ENCODE assay signal across 15 cellular contexts in the genomic region with DNA sequence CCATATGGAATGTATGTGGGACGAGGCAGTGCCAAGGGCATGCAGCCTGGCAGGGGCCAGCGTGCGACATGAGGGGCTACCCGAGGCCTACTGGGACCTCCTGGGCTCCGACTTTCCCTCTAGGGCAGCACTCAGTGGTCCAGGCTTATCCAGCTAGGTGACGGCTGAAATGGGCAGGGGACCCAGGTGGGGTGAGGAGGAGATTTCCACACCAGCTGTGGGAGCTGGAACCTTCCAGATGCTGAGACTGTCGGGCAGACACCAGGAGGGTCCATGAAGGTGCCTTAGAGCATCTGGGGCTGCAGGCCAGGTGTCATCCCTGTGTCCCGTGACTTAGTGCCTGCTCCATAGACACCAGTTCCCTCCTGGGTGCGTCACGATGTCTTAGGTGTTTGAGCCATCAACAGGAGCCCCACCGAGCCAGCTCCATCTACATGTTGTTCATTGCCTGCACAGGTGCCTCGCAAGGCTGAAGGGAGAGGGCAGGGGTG.
"Had no signal": no experiment of that assay in that cellular context is flagged by ENCODE, and none has a peak within 500 bp of the region (broad histone marks: within the 10 kb centered on the region; RNA-seq: fewer than 3 reads in every experiment).

No MANE protein-coding gene starts in this region.

- H3K27me3 ChIP-seq: ascending aorta, breast epithelium, hepatocyte, left lung, suprapubic skin had no signal

- DNase-seq: activated CD4-positive, alpha-beta T cell treated with anti-CD3 and anti-CD28 coated beads, Interleukin-2, amount 50 U/mL, for 1 hour; activated CD8-positive, alpha-beta memory T cell treated with anti-CD3 and anti-CD28 coated beads for 24 hours; activated naive CD4-positive, alpha-beta T cell treated with Interleukin-2 at 50 U/mL for 16 hours; trophoblast cell had no signal

- H3K79me2 ChIP-seq: hepatocyte had no signal

- H3K27me3 Mint-ChIP-seq: naive thymus-derived CD8-positive, alpha-beta T cell; stimulated activated naive CD8-positive, alpha-beta T cell treated with anti-CD3 and anti-CD28 coated beads, Interleukin-15, Interleukin-2, amounts not matched to agents 100 ng/mL and 50 ng/mL, for 24 hours had no signal

- ATAC-seq: activated CD4-positive, CD25-positive, alpha-beta regulatory T cell treated with anti-CD3 and anti-CD28 coated beads, Interleukin-2, amount 50 U/mL, for 24 hours; esophagus mucosa; left lung; naive thymus-derived CD8-positive, alpha-beta T cell; right cardiac atrium had no signal

- H3K27ac Mint-ChIP-seq: activated T-helper 1 cell treated with anti-CD3 and anti-CD28 coated beads, Interleukin-12 subunit alpha, Interleukin-12 subunit beta, Interleukin-2, Interleukin-4 antibody, amounts not matched to agents 30 ng/mL and 10 ng/mL and 1 ng/mL, durations not matched to agents 14 hours and 24 hours and 36 hours; stimulated activated naive CD8-positive, alpha-beta T cell treated with anti-CD3 and anti-CD28 coated beads, Interleukin-15, Interleukin-2, amounts not matched to agents 100 ng/mL and 50 ng/mL, for 24 hours had no signal

- H2AFZ ChIP-seq: hepatocyte had no signal

- H3K9me3 Mint-ChIP-seq: stimulated activated naive CD8-positive, alpha-beta T cell treated with anti-CD3 and anti-CD28 coated beads, Interleukin-15, Interleukin-2, amounts not matched to agents 100 ng/mL and 50 ng/mL, for 24 hours had no signal

- H3K9me3 ChIP-seq: suprapubic skin had no signal

- H3K4me3 Mint-ChIP-seq: activated T-helper 1 cell treated with anti-CD3 and anti-CD28 coated beads, Interleukin-12 subunit alpha, Interleukin-12 subunit beta, Interleukin-2, Interleukin-4 antibody, amounts not matched to agents 30 ng/mL and 10 ng/mL and 1 ng/mL, durations not matched to agents 14 hours and 24 hours and 36 hours; naive thymus-derived CD8-positive, alpha-beta T cell; stimulated activated naive CD8-positive, alpha-beta T cell treated with anti-CD3 and anti-CD28 coated beads, Interleukin-15, Interleukin-2, amounts not matched to agents 100 ng/mL and 50 ng/mL, for 24 hours had no signal

- H3K4me2 ChIP-seq: hepatocyte had no signal

- H3K4me3 ChIP-seq: ascending aorta, breast epithelium, hepatocyte, left lung, suprapubic skin had no signal

- H3K27ac ChIP-seq: ascending aorta, breast epithelium, hepatocyte, left lung, suprapubic skin had no signal

- H3K4me1 ChIP-seq: ascending aorta, breast epithelium, left lung, suprapubic skin had no signal
